In genomic region chr5:95810305-95811125, GRCh38 we compare ENCODE assay signal across 1 cellular context.
TF ChIP-seq lines count a peak whose summit lies in the region.

No MANE protein-coding gene starts in this region.

TF ChIP-seq in HEK293, 187 proteins besides CTCF, POLR2A, EP300 and RAD21:
- TF ChIP-seq, protein P1, sequence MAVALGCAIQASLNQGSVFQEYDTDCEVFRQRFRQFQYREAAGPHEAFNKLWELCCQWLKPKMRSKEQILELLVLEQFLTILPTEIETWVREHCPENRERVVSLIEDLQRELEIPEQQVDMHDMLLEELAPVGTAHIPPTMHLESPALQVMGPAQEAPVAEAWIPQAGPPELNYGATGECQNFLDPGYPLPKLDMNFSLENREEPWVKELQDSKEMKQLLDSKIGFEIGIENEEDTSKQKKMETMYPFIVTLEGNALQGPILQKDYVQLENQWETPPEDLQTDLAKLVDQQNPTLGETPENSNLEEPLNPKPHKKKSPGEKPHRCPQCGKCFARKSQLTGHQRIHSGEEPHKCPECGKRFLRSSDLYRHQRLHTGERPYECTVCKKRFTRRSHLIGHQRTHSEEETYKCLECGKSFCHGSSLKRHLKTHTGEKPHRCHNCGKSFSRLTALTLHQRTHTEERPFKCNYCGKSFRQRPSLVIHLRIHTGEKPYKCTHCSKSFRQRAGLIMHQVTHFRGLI (tag by site-specific recombination; IDR thresholded peaks at IDR 0.05) = no peak
- TF ChIP-seq PRDM1 (tag by site-specific recombination; IDR thresholded peaks at IDR 0.05) = peak; percentile 91
